Comparison of ENCODE assay signal across 8 cellular contexts in the genomic region with DNA sequence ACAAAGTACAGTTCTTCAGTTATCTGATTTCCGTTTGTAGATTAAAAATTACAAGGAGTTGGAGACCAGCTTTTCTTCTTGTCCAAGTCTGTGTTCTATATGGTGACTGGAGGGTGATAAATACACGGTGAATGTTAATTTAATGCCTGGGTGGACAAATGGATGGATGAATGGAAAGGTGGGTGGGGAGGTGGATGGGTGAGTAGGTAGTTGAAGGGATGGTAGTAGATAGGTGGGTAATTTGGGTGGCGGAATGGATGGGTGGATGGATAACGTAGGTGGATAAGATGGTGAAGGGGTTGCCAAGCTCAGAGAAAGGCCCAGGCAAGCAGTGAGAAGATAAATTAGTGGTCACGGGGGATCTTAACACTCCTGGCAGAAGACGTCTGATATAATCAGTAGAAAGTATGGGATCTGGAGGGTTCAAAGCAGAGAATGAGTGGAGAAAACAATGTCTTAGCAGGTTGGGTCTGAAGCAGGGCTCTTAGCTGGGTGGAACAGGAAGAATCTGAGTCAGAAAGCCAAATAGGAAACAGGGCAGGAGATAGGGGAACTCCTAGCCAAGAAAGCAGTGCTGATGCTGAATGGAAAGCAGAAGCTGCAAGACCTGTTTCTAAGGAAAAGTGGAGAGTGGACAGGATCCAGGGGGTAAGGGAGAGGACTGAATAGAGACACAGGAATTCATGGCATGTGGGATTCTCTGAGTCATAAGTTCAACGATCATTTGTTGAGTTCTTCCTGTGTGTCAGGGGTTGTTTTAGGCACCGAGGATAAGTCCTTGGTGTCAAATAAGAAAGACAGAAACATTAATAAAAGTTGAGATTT.
DNase-seq lines count a peak whose midpoint lies in the region; ATAC-seq and TF ChIP-seq lines count a peak whose summit lies in the region.

No MANE protein-coding gene starts in this region.

- H3K9me3 ChIP-seq in AG04450 (ENCODE audit: control insufficient read depth, insufficient read depth, low read length) = no peaks in the 10 kb centered on the region
- no peaks in the 10 kb centered on the region for H3K9me3 ChIP-seq in lung (ENCODE audit: control insufficient read depth in 2 of 2, insufficient read depth in 1 of 2, low read length in 1 of 2)
- H3K9me3 ChIP-seq in testis = no peaks in the 10 kb centered on the region

- CTCF ChIA-PET in AG04450 (lab: Charles Lee) = interaction anchor here (0.6 to 1.2 kb wide), 3 partner anchors 148 to 616 kb away, joined by 3 to 4 read pairs (median 4); no protein-coding TSS in a partner anchor

- TF ChIP-seq POLR2A in testis (IDR thresholded peaks at IDR 0.05) = no peak

- no peak for TF ChIP-seq CTCF in AG04450 (IDR thresholded peaks at IDR 0.05; ENCODE audit: low read depth, low read length)
- TF ChIP-seq CTCF in lung (IDR thresholded peaks at IDR 0.05; ENCODE audit: control extremely low read depth, extremely low read depth) = no peak
- TF ChIP-seq CTCF in testis (IDR thresholded peaks at IDR 0.05) = no peak

- H3K36me3 ChIP-seq in lung (ENCODE audit: control insufficient read depth in 2 of 2, insufficient read depth in 2 of 2, low read length in 2 of 2) (no peaks in the 10 kb centered on the region), testis (ENCODE audit: low read depth, missing control alignments) (no peaks in the 10 kb centered on the region)

- peak; percentile 56 for ATAC-seq in HG02610 (IDR thresholded peaks at IDR 0.05; ENCODE audit: unreplicated experiment)
- peak; percentile 37 for ATAC-seq in lung (ENCODE audit: insufficient read depth, low FRiP score)

- H3K4me3 ChIP-seq in AG04450 (ENCODE audit: low read depth, low read length) = no peak overlapping the region
- no peak overlapping the region for H3K4me3 ChIP-seq in lung
- no peak overlapping the region for H3K4me3 ChIP-seq in testis

- intact Hi-C loops in testis (cut with DNase I; ENCODE audit: low total_unique reads) = no loop called here

- peaks cover 8 to 17% of the 10 kb centered on the region in 2 donors for H3K4me1 ChIP-seq in lung (ENCODE audit: control insufficient read depth in 2 of 2, insufficient read depth in 2 of 2, low read length in 2 of 2)
- peaks cover 12% of the 10 kb centered on the region for H3K4me1 ChIP-seq in testis

- H3K27me3 ChIP-seq in AG04450 (ENCODE audit: control insufficient read depth, insufficient read depth, low read length) (no peaks in the 10 kb centered on the region), lung (ENCODE audit: control insufficient read depth, insufficient read depth) (no peaks in the 10 kb centered on the region), testis (no peaks in the 10 kb centered on the region)

- WGBS in lung, 2 donors = 58 to 64% methylated on average over 8 of the region's 8 CpGs
- 70 to 75% methylated on average over 8 of the region's 8 CpGs for WGBS in testis, 2 donors

- H3K27ac ChIP-seq in AG04450 (ENCODE audit: low read depth, low read length) (peak overlapping the region; percentile 54), lung (ENCODE audit: low read depth in 1 of 2, low read length in 1 of 2) (peak overlapping the region in 1 of 2 donors; percentile 60), testis (no peak overlapping the region)

- DNase-seq in AG04450 (ENCODE audit: low read depth, low spot score) = peak; percentile 88
- DNase-seq in astrocyte of the hippocampus (ENCODE audit: low read depth, low spot score) = peak; percentile 83
- DNase-seq in lung (ENCODE audit: low spot score) = no peak
- no peak for DNase-seq in NCI-H1105 treated with DMSO at 0.1 percent for 48 hours (lab: John Stamatoyannopoulos, UW)
- DNase-seq in inferior parietal cortex (ENCODE audit: extremely low spot score) = no peak
- DNase-seq in middle frontal gyrus (ENCODE audit: extremely low spot score, low spot score) = no peak
- no peak for DNase-seq in testis

- POLR2A ChIA-PET in AG04450 (lab: Yijun Ruan, JAX) = interaction anchor here (0.6 to 2.0 kb wide), 3 partner anchors 9 to 359 kb away, joined by 3 to 6 read pairs (median 5); partner anchors contain the start of gene JUN

Comparison
In these comparisons a context has a peak if more than half of its experiments do, and no peak if none do; other contexts are left out.
1. DNase-seq: peak in AG04450 (single experiment) and astrocyte of the hippocampus (single experiment); none in lung (single experiment), NCI-H1105 treated with DMSO at 0.1 percent for 48 hours (single experiment), inferior parietal cortex (single experiment), middle frontal gyrus (single experiment) and testis (single experiment).